Comparison of ENCODE assay signal across 8 cellular contexts in genomic region chr15:67024322-67024997, GRCh38. TPM values are rescaled to one million over a fixed set of nuclear protein-coding genes. Genes with fewer than 3 reads are reported as not detected.
DNase-seq lines count a peak whose midpoint lies in the region; ATAC-seq, FAIRE-seq and TF ChIP-seq lines count a peak whose summit lies in the region.
"Had no signal": no experiment of that assay in that cellular context is flagged by ENCODE, and none has a peak within 500 bp of the region (broad histone marks: within the 10 kb centered on the region; RNA-seq: fewer than 3 reads in every experiment).

No MANE protein-coding gene starts in this region.

- H3K4me1 Mint-ChIP-seq in astrocyte (ENCODE audit: low read depth, unreplicated experiment) = peaks cover 35% of the 10 kb centered on the region

- peaks cover 2% of the 10 kb centered on the region for H3K9me3 Mint-ChIP-seq in astrocyte (ENCODE audit: unreplicated experiment)
- H3K9me3 Mint-ChIP-seq: activated B cell treated with CpG ODN at 0.5 μM for 24 hours had no signal

- peak overlapping the region; percentile 85 for H3K27ac Mint-ChIP-seq in astrocyte (ENCODE audit: unreplicated experiment)
- H3K27ac Mint-ChIP-seq: activated B cell treated with CpG ODN at 0.5 μM for 24 hours had no signal

- intact Hi-C loops in spleen (cut with DNase I; ENCODE audit: low total_unique reads) = no loop called here

- H3K36me3 ChIP-seq in astrocyte (ENCODE audit: insufficient read depth, low read length) (no peaks in the 10 kb centered on the region), spleen (no peaks in the 10 kb centered on the region)

- H3K4me3 ChIP-seq in astrocyte (ENCODE audit: insufficient read depth, low read depth, low read length) = no peak overlapping the region
- no peak overlapping the region for H3K4me3 ChIP-seq in spleen

- peaks cover under 1% of the 10 kb centered on the region for H3K27me3 Mint-ChIP-seq in astrocyte (ENCODE audit: low read depth, unreplicated experiment)
- H3K27me3 Mint-ChIP-seq: activated B cell treated with CpG ODN at 0.5 μM for 24 hours had no signal

- H3K27me3 ChIP-seq in astrocyte (ENCODE audit: insufficient read depth, low read length) (no peaks in the 10 kb centered on the region), spleen (replicated peaks in 1 of 7) (no peaks in the 10 kb centered on the region)

- peak overlapping the region; percentile 67 for H3K4me2 ChIP-seq in astrocyte (ENCODE audit: low read length)

- no peaks in the 10 kb centered on the region for H3K9me3 ChIP-seq in astrocyte (ENCODE audit: insufficient read depth, low read depth, low read length)
- no peaks in the 10 kb centered on the region for H3K9me3 ChIP-seq in spleen

- H3K4me1 ChIP-seq in astrocyte (ENCODE audit: insufficient read depth, low read length) (peaks cover 32% of the 10 kb centered on the region), spleen (peaks cover 20 to 65% (median 40%) of the 10 kb centered on the region in 6 donors)

- H3K36me3 Mint-ChIP-seq in astrocyte (ENCODE audit: low read depth, unreplicated experiment) = no peaks in the 10 kb centered on the region

- no peak for TF ChIP-seq POLR2A in spleen (IDR thresholded peaks at IDR 0.05)

- peak overlapping the region; percentile 36 for H3K4me3 Mint-ChIP-seq in astrocyte (ENCODE audit: unreplicated experiment)
- H3K4me3 Mint-ChIP-seq: activated B cell treated with CpG ODN at 0.5 μM for 24 hours had no signal

- peak; percentile 88 for FAIRE-seq in astrocyte (lab: Jason Lieb, UNC)

- no peaks in the 10 kb centered on the region for H4K20me1 ChIP-seq in astrocyte (ENCODE audit: insufficient read depth, low read length)

- H2AFZ ChIP-seq in astrocyte (ENCODE audit: low read depth, low read length) = no peak overlapping the region

- 29 to 47% (median 32%) methylated on average over 5 of the region's 5 CpGs for WGBS in spleen, 5 donors

- DNase-seq in GM04504 (ENCODE audit: low read depth) (peak; percentile 92), NCI-H2196 treated with DMSO at 0.1 percent for 48 hours (lab: John Stamatoyannopoulos, UW; ENCODE audit: unreplicated experiment) (peak; percentile 29), astrocyte (ENCODE audit: low read depth) (peak; percentile 94), inferior parietal cortex (ENCODE audit: extremely low spot score) (peak; percentile 83), spleen (no peak), GM20000 (ENCODE audit: low spot score) (no peak)
- DNase-seq: activated B cell treated with CpG ODN at 0.5 μM for 24 hours had no signal

- TF ChIP-seq CTCF in astrocyte (IDR thresholded peaks at IDR 0.05; ENCODE audit: insufficient read depth, low read depth, low read length) (no peak), spleen (IDR thresholded peaks at IDR 0.05 in 8 of 11, conservative IDR thresholded peaks at IDR 0.05 in 3 of 11) (no peak), GM20000 (IDR thresholded peaks at IDR 0.05; ENCODE audit: extremely low read depth, missing control alignments) (no peak)

- H3K9ac ChIP-seq in astrocyte (ENCODE audit: low read length) = peak overlapping the region; percentile 27

- H3K27ac ChIP-seq in astrocyte (ENCODE audit: low read depth, low read length) (peak overlapping the region; percentile 61), spleen (peak overlapping the region; percentile 31 to 83 (median 71))

- H3K79me2 ChIP-seq in astrocyte (ENCODE audit: insufficient read depth, low read length) = no peaks in the 10 kb centered on the region

- no peak for ATAC-seq in HG02885 (IDR thresholded peaks at IDR 0.05; ENCODE audit: poor library complexity, unreplicated experiment)

RNA-seq across cellular contexts. Expression of gene SMAD3, which starts 40.9 kb away (rescaled TPM):
- total RNA-seq in astrocyte (65.6 and 78.0 TPM in 2 replicates), spleen (10 to 100 TPM; 27.3 to 78.4 (median 47.5) TPM)
- polyA plus RNA-seq in spleen = 1 to 10 TPM; 8.3 to 8.9 (median 8.6) TPM

Comparison
In these comparisons a context has a peak if more than half of its experiments do, and no peak if none do; other contexts are left out.
1. DNase-seq: peak in GM04504 (single experiment), NCI-H2196 treated with DMSO at 0.1 percent for 48 hours (single experiment), astrocyte (single experiment) and inferior parietal cortex (single experiment); none in spleen (single experiment) and GM20000 (single experiment).